11 cellular contexts compared by ENCODE assay signal in genomic region chr11:9739108-9739507, GRCh38.
A peak's percentile ranks its signal among the peaks of the same experiment; 100 is the strongest.
DNase-seq lines count a peak whose midpoint lies in the region; ATAC-seq and TF ChIP-seq lines count a peak whose summit lies in the region.
"Had no signal": no experiment of that assay in that cellular context is flagged by ENCODE, and none has a peak within 500 bp of the region (broad histone marks: within the 10 kb centered on the region; RNA-seq: fewer than 3 reads in every experiment).

No MANE protein-coding gene starts in this region.

- TF ChIP-seq POLR2A in upper lobe of left lung (IDR thresholded peaks at IDR 0.05), result no peak
- TF ChIP-seq POLR2A in gastrocnemius medialis (IDR thresholded peaks at IDR 0.05), result no peak

- intact Hi-C loops in left cardiac atrium (cut with DNase I) (no loop called here), gastrocnemius medialis (cut with DNase I; ENCODE audit: low total_unique reads) (no loop called here)

- no peaks in the 10 kb centered on the region for H3K27me3 Mint-ChIP-seq in activated CD8-positive, alpha-beta T cell treated with anti-CD3 and anti-CD28 coated beads, Interleukin-2, amount 10 ng/mL, durations not matched to agents 7 days and 5 days (ENCODE audit: low read depth)
- H3K27me3 Mint-ChIP-seq in T-cell, result no peaks in the 10 kb centered on the region

- peak overlapping the region; percentile 65 for H3K27ac Mint-ChIP-seq in activated CD8-positive, alpha-beta T cell treated with anti-CD3 and anti-CD28 coated beads, Interleukin-2, amount 10 ng/mL, durations not matched to agents 7 days and 5 days
- H3K27ac Mint-ChIP-seq in T-cell, result no peak overlapping the region

- ATAC-seq in left cardiac atrium (peak; percentile 5 to 22), HG03066 (IDR thresholded peaks at IDR 0.05; ENCODE audit: low read depth, unreplicated experiment) (peak; percentile 67), upper lobe of left lung (ENCODE audit: low FRiP score in 2 of 2) (no peak), GM21526 (IDR thresholded peaks at IDR 0.05; ENCODE audit: low FRiP score, unreplicated experiment) (no peak), T-cell (replicated peaks in 1 of 4) (no peak), gastrocnemius medialis (no peak)
- ATAC-seq in activated CD8-positive, alpha-beta T cell treated with anti-CD3 and anti-CD28 coated beads, Interleukin-2, amount 10 ng/mL, durations not matched to agents 7 days and 5 days, result peak; percentile 39
- ATAC-seq: SK-N-SH treated with all-trans-retinoic acid at 6 μM for 48 hours had no signal

- H3K27me3 ChIP-seq in right atrium auricular region (no peaks in the 10 kb centered on the region), upper lobe of left lung (no peaks in the 10 kb centered on the region), gastrocnemius medialis (no peaks in the 10 kb centered on the region)

- H3K4me1 ChIP-seq in right atrium auricular region (peaks cover 0 to 9% of the 10 kb centered on the region in 2 donors), upper lobe of left lung (peaks cover 3 to 20% (median 13%) of the 10 kb centered on the region in 4 donors), gastrocnemius medialis (no peaks in the 10 kb centered on the region)

- no peak for DNase-seq in left cardiac atrium
- no peak for DNase-seq in right atrium auricular region (ENCODE audit: low spot score)
- no peak for DNase-seq in activated CD8-positive, alpha-beta T cell treated with anti-CD3 and anti-CD28 coated beads, Interleukin-2, amount 10 ng/mL, durations not matched to agents 7 days and 5 days
- no peak for DNase-seq in upper lobe of left lung
- DNase-seq in T-cell, result no peak
- no peak for DNase-seq in gastrocnemius medialis
- DNase-seq: foreskin fibroblast, NCI-H1048 had no signal

- 88 to 89% methylated on average over 1 of the region's 1 CpG for WGBS in upper lobe of left lung, 2 donors

- H3K9me3 ChIP-seq in right atrium auricular region, result peaks cover 0 to 14% of the 10 kb centered on the region in 2 donors
- no peaks in the 10 kb centered on the region for H3K9me3 ChIP-seq in upper lobe of left lung
- H3K9me3 ChIP-seq in gastrocnemius medialis, result no peaks in the 10 kb centered on the region

- H3K9me3 Mint-ChIP-seq in activated CD8-positive, alpha-beta T cell treated with anti-CD3 and anti-CD28 coated beads, Interleukin-2, amount 10 ng/mL, durations not matched to agents 7 days and 5 days (ENCODE audit: insufficient read depth), result peaks cover 18% of the 10 kb centered on the region
- H3K9me3 Mint-ChIP-seq in T-cell, result peaks cover 14 to 18% (median 17%) of the 10 kb centered on the region in 3 donors

- TF ChIP-seq CTCF in right atrium auricular region (IDR thresholded peaks at IDR 0.05) (no peak), upper lobe of left lung (IDR thresholded peaks at IDR 0.05) (no peak), gastrocnemius medialis (IDR thresholded peaks at IDR 0.05 in 4 of 5, conservative IDR thresholded peaks at IDR 0.05 in 1 of 5) (no peak)

- no peak overlapping the region for H3K27ac ChIP-seq in right atrium auricular region
- peak overlapping the region in 3 of 4 donors; percentile 5 to 75 (median 32) for H3K27ac ChIP-seq in upper lobe of left lung
- H3K27ac ChIP-seq in gastrocnemius medialis, result no peak overlapping the region

- H3K4me3 Mint-ChIP-seq in activated CD8-positive, alpha-beta T cell treated with anti-CD3 and anti-CD28 coated beads, Interleukin-2, amount 10 ng/mL, durations not matched to agents 7 days and 5 days, result no peak overlapping the region
- H3K4me3 Mint-ChIP-seq in T-cell, result no peak overlapping the region

- in situ Hi-C loops in gastrocnemius medialis (cut with MboI; ENCODE audit: low sequenced_read_pairs in 4 of 4), result no loop called here

- H3K4me3 ChIP-seq in right atrium auricular region (no peak overlapping the region), upper lobe of left lung (no peak overlapping the region), gastrocnemius medialis (no peak overlapping the region)

- H3K36me3 ChIP-seq in right atrium auricular region (peaks cover 67% of the 10 kb centered on the region), upper lobe of left lung (peaks cover 0 to 74% (median 18%) of the 10 kb centered on the region in 4 donors), gastrocnemius medialis (peaks cover 0 to 10% of the 10 kb centered on the region in 2 donors)

- TF ChIP-seq EP300 in upper lobe of left lung (IDR thresholded peaks at IDR 0.05), result peak in 1 of 4 donors; percentile 9

- CTCF ChIA-PET in activated CD8-positive, alpha-beta T cell treated with anti-CD3 and anti-CD28 coated beads, Interleukin-2, amount 10 ng/mL, durations not matched to agents 7 days and 5 days (lab: Charles Lee), result interaction anchor here (1.5 to 2.4 kb wide), 2 partner anchors 9 to 125 kb away, joined by 5 to 16 read pairs; no protein-coding TSS in a partner anchor
- CTCF ChIA-PET in T-cell (lab: Charles Lee), result no interaction called here

- H3K36me3 Mint-ChIP-seq in activated CD8-positive, alpha-beta T cell treated with anti-CD3 and anti-CD28 coated beads, Interleukin-2, amount 10 ng/mL, durations not matched to agents 7 days and 5 days (ENCODE audit: low read depth), result peaks cover 32% of the 10 kb centered on the region
- peaks cover 29% of the 10 kb centered on the region for H3K36me3 Mint-ChIP-seq in T-cell

- peaks cover 10% of the 10 kb centered on the region for H3K4me1 Mint-ChIP-seq in activated CD8-positive, alpha-beta T cell treated with anti-CD3 and anti-CD28 coated beads, Interleukin-2, amount 10 ng/mL, durations not matched to agents 7 days and 5 days (ENCODE audit: low read depth)
- H3K4me1 Mint-ChIP-seq in T-cell, result peaks cover 0 to 6% (median 4%) of the 10 kb centered on the region in 3 donors

- POLR2A ChIA-PET in activated CD8-positive, alpha-beta T cell treated with anti-CD3 and anti-CD28 coated beads, Interleukin-2, amount 10 ng/mL, durations not matched to agents 7 days and 5 days (lab: Charles Lee), result no interaction called here
- POLR2A ChIA-PET in T-cell (lab: Charles Lee), result interaction anchor here in 1 of 2 donors (0.6 kb wide), 1 partner anchor 12 kb away, joined by 3 read pairs; no protein-coding TSS in a partner anchor

Comparison
In these comparisons a context has a peak if more than half of its experiments do, and no peak if none do; other contexts are left out.
1. ATAC-seq: peak in left cardiac atrium (2 of 2), HG03066 (single experiment) and activated CD8-positive, alpha-beta T cell treated with anti-CD3 and anti-CD28 coated beads, Interleukin-2, amount 10 ng/mL, durations not matched to agents 7 days and 5 days (single experiment); none in upper lobe of left lung (0 of 2), GM21526 (single experiment), T-cell (0 of 4) and gastrocnemius medialis (0 of 2).
2. H3K27ac ChIP-seq: peak in upper lobe of left lung (3 of 4); none in right atrium auricular region (0 of 2) and gastrocnemius medialis (0 of 4).